ENCODE assay signal across 10 cellular contexts in genomic region chr17:59851431-59852375, GRCh38. TPM values are rescaled to one million over a fixed set of nuclear protein-coding genes. Genes with fewer than 3 reads are reported as not detected.
A peak's percentile ranks its signal among the peaks of the same experiment; 100 is the strongest.
DNase-seq lines count a peak whose midpoint lies in the region; ATAC-seq and TF ChIP-seq lines count a peak whose summit lies in the region.
"Had no signal": no experiment of that assay in that cellular context is flagged by ENCODE, and none has a peak within 500 bp of the region (broad histone marks: within the 10 kb centered on the region; RNA-seq: fewer than 3 reads in every experiment).

No MANE protein-coding gene starts in this region.

- peak overlapping the region; percentile 55 to 94 (median 66) for H3K27ac ChIP-seq in Peyer's patch
- H3K27ac ChIP-seq in parathyroid adenoma: peak overlapping the region; percentile 50
- H3K27ac ChIP-seq in A673 (ENCODE audit: low read depth, low read length, poor library complexity, severe bottlenecking): no peak overlapping the region

- no peak for TF ChIP-seq POLR2A in Peyer's patch (IDR thresholded peaks at IDR 0.05)

- BruUV-seq in A673 (replicated peaks; lab: Mats Ljungman, UMichigan): no TSS peak

- intact Hi-C loops in A673 (cut with micrococcal nuclease; ENCODE audit: unreplicated experiment): no loop called here

- peaks cover 5 to 56% (median 19%) of the 10 kb centered on the region in 4 donors for H3K4me1 ChIP-seq in Peyer's patch
- H3K4me1 ChIP-seq in parathyroid adenoma: peaks cover 1% of the 10 kb centered on the region
- H3K4me1 ChIP-seq in A673 (ENCODE audit: insufficient read depth, low read length, poor library complexity, severe bottlenecking): no peaks in the 10 kb centered on the region

- no peaks in the 10 kb centered on the region for H3K79me2 ChIP-seq in parathyroid adenoma

- DNase-seq in BJ (ENCODE audit: low read depth) (peak; percentile 87), Peyer's patch (peak in 1 of 3 donors; percentile 79), fibroblast of peridontal ligament (ENCODE audit: extremely low read depth) (peak; percentile 96), RKO (ENCODE audit: low spot score) (no peak), HuH-7 (ENCODE audit: low spot score) (no peak), A673 (ENCODE audit: low spot score) (no peak)
- DNase-seq: immature natural killer cell, NCI-H345 had no signal

- no peak overlapping the region for H3K4me2 ChIP-seq in parathyroid adenoma (ENCODE audit: low read length)

- no peak for ATAC-seq in HG03442 (IDR thresholded peaks at IDR 0.05; ENCODE audit: unreplicated experiment)

- CTCF ChIA-PET in BJ (lab: Yijun Ruan, JAX): interaction anchor here (1.2 kb wide), 1 partner anchor 98 kb away, joined by 3 read pairs; no protein-coding TSS in a partner anchor
- CTCF ChIA-PET in A673 (lab: Charles Lee): no interaction called here

- no peaks in the 10 kb centered on the region for H3K27me3 ChIP-seq in BJ (ENCODE audit: control insufficient read depth, insufficient read depth, low read length)
- no peaks in the 10 kb centered on the region for H3K27me3 ChIP-seq in Peyer's patch
- H3K27me3 ChIP-seq in parathyroid adenoma (ENCODE audit: control insufficient read depth, insufficient read depth, low read length): no peaks in the 10 kb centered on the region
- H3K27me3 ChIP-seq in A673 (replicated peaks; ENCODE audit: insufficient read depth, low read depth, low read length, poor library complexity): no peaks in the 10 kb centered on the region

- no peak overlapping the region for H3K9ac ChIP-seq in parathyroid adenoma

- POLR2A ChIA-PET in BJ (lab: Charles Lee): interaction anchor here (0.6 to 1.1 kb wide), 2 partner anchors 8 to 10 kb away, joined by 4 to 8 read pairs; no protein-coding TSS in a partner anchor
- POLR2A ChIA-PET in A673 (lab: Charles Lee; ENCODE audit: low non-redundant PET): no interaction called here

- H3K4me3 ChIP-seq in BJ (ENCODE audit: low read depth, low read length) (no peak overlapping the region), Peyer's patch (no peak overlapping the region), parathyroid adenoma (ENCODE audit: low read depth, low read length) (no peak overlapping the region), A673 (ENCODE audit: low read depth, low read length, poor library complexity, severe bottlenecking) (no peak overlapping the region)

- no peaks in the 10 kb centered on the region for H3K36me3 ChIP-seq in BJ (ENCODE audit: control insufficient read depth, insufficient read depth, low read length)
- no peaks in the 10 kb centered on the region for H3K36me3 ChIP-seq in Peyer's patch
- no peaks in the 10 kb centered on the region for H3K36me3 ChIP-seq in parathyroid adenoma (ENCODE audit: control insufficient read depth, insufficient read depth, low read length)
- H3K36me3 ChIP-seq in A673 (ENCODE audit: insufficient read depth, low read length, poor library complexity, severe bottlenecking): no peaks in the 10 kb centered on the region

- H3K9me3 ChIP-seq in Peyer's patch: no peaks in the 10 kb centered on the region
- H3K9me3 ChIP-seq in parathyroid adenoma (ENCODE audit: control insufficient read depth, low read length): no peaks in the 10 kb centered on the region
- H3K9me3 ChIP-seq in A673 (ENCODE audit: low read depth, low read length, poor library complexity, severe bottlenecking): no peaks in the 10 kb centered on the region

- no peak for TF ChIP-seq CTCF in BJ (IDR thresholded peaks at IDR 0.05; ENCODE audit: insufficient read depth, low read depth, low read length)
- no peak for TF ChIP-seq CTCF in Peyer's patch (IDR thresholded peaks at IDR 0.05)
- TF ChIP-seq CTCF in parathyroid adenoma (IDR thresholded peaks at IDR 0.05): no peak
- TF ChIP-seq CTCF in A673 (conservative IDR thresholded peaks at IDR 0.05; ENCODE audit: low read depth, low read length): no peak

- H2AFZ ChIP-seq in parathyroid adenoma: no peak overlapping the region

RNA-seq across cellular contexts. Expression of gene TUBD1, which starts 41.0 kb away (rescaled TPM):
- polyA plus RNA-seq in BJ (2011; rRNA removed): 2.3 and 4.2 TPM in 2 replicates
- polyA minus RNA-seq in BJ (2011; rRNA and poly(A)+ RNA removed): 3.9 and 5.9 TPM in 2 replicates
- total RNA-seq in Peyer's patch (10 to 100 TPM in 1 of 4 donors, 1 to 10 TPM in 3; 8.4 to 12.2 (median 9.5) TPM), A673 (2021) (16.1 and 23.3 TPM in 2 replicates)

RNA-seq across cellular contexts. Expression of gene RPS6KB1, which starts 41.2 kb away (rescaled TPM):
- polyA plus RNA-seq in BJ (2011; rRNA removed): 7.4 and 15.7 TPM in 2 replicates
- 6.8 and 8.3 TPM in 2 replicates for polyA minus RNA-seq in BJ (2011; rRNA and poly(A)+ RNA removed)
- total RNA-seq in Peyer's patch (10 to 100 TPM; 21.5 to 43.0 (median 29.9) TPM), A673 (2021) (56.4 and 56.5 TPM in 2 replicates)

Comparison
In these comparisons a context has a peak if more than half of its experiments do, and no peak if none do; other contexts are left out.
1. DNase-seq: peak in BJ (single experiment) and fibroblast of peridontal ligament (single experiment); none in RKO (single experiment), HuH-7 (single experiment) and A673 (single experiment).